In genomic region chr16:57481421-57481820, GRCh38 we compare ENCODE assay signal across 16 cellular contexts. TPM values are rescaled to one million over a fixed set of nuclear protein-coding genes. Genes with fewer than 3 reads are reported as not detected.
A peak's percentile ranks its signal among the peaks of the same experiment; 100 is the strongest.
DNase-seq lines count a peak whose midpoint lies in the region; ATAC-seq and TF ChIP-seq lines count a peak whose summit lies in the region.
"Had no signal": no experiment of that assay in that cellular context is flagged by ENCODE, and none has a peak within 500 bp of the region (broad histone marks: within the 10 kb centered on the region; RNA-seq: fewer than 3 reads in every experiment).

No MANE protein-coding gene starts in this region.

- H3K4me3 Mint-ChIP-seq in mesothelial cell of epicardium, result no peak overlapping the region
- H3K4me3 Mint-ChIP-seq in stimulated activated effector memory CD8-positive, alpha-beta T cell treated with anti-CD3 and anti-CD28 coated beads, Interleukin-12 subunit alpha, Interleukin-12 subunit beta, amount 100 ng/mL, for 72 hours, result no peak overlapping the region
- H3K4me3 Mint-ChIP-seq: CD4-positive, CD25-positive, alpha-beta regulatory T cell; GM23338 had no signal

- H3K36me3 ChIP-seq in ascending aorta, result no peaks in the 10 kb centered on the region
- H3K36me3 ChIP-seq: MG63 had no signal

- H3K36me3 Mint-ChIP-seq in mesothelial cell of epicardium, result peaks cover 6% of the 10 kb centered on the region
- peaks cover 5% of the 10 kb centered on the region for H3K36me3 Mint-ChIP-seq in stimulated activated effector memory CD8-positive, alpha-beta T cell treated with anti-CD3 and anti-CD28 coated beads, Interleukin-12 subunit alpha, Interleukin-12 subunit beta, amount 100 ng/mL, for 72 hours
- H3K36me3 Mint-ChIP-seq: CD4-positive, CD25-positive, alpha-beta regulatory T cell had no signal

- peak overlapping the region; percentile 64 for H3K27ac Mint-ChIP-seq in mesothelial cell of epicardium
- H3K27ac Mint-ChIP-seq in stimulated activated effector memory CD8-positive, alpha-beta T cell treated with anti-CD3 and anti-CD28 coated beads, Interleukin-12 subunit alpha, Interleukin-12 subunit beta, amount 100 ng/mL, for 72 hours, result peak overlapping the region; percentile 79
- H3K27ac Mint-ChIP-seq: CD4-positive, CD25-positive, alpha-beta regulatory T cell; GM23338 had no signal

- intact Hi-C loops in ascending aorta (cut with DNase I), result no loop called here

- no peak for TF ChIP-seq CTCF in 22Rv1 (IDR thresholded peaks at IDR 0.05)
- no peak for TF ChIP-seq CTCF in ascending aorta (IDR thresholded peaks at IDR 0.05)
- no peak for TF ChIP-seq CTCF in mesothelial cell of epicardium (IDR thresholded peaks at IDR 0.05; ENCODE audit: unreplicated experiment)

- peaks cover 58% of the 10 kb centered on the region for H3K4me1 Mint-ChIP-seq in mesothelial cell of epicardium
- peaks cover 32% of the 10 kb centered on the region for H3K4me1 Mint-ChIP-seq in stimulated activated effector memory CD8-positive, alpha-beta T cell treated with anti-CD3 and anti-CD28 coated beads, Interleukin-12 subunit alpha, Interleukin-12 subunit beta, amount 100 ng/mL, for 72 hours

- ATAC-seq in stimulated activated effector memory CD8-positive, alpha-beta T cell treated with anti-CD3 and anti-CD28 coated beads, Interleukin-12 subunit alpha, Interleukin-12 subunit beta, amount 100 ng/mL, for 72 hours, result no peak
- ATAC-seq in activated CD4-positive, CD25-positive, alpha-beta regulatory T cell treated with anti-CD3 and anti-CD28 coated beads, Interleukin-2, amount 50 U/mL, for 24 hours, result no peak
- ATAC-seq: GM23338 had no signal

- H3K4me3 ChIP-seq in ascending aorta, result no peak overlapping the region
- H3K4me3 ChIP-seq: GM23338, MG63 had no signal

- no peaks in the 10 kb centered on the region for H3K27me3 Mint-ChIP-seq in mesothelial cell of epicardium (ENCODE audit: low read depth)

- no peaks in the 10 kb centered on the region for H3K9me3 ChIP-seq in ascending aorta
- H3K9me3 ChIP-seq: MG63 had no signal

- DNase-seq in ascending aorta (ENCODE audit: low spot score in 2 of 2) (no peak), mesothelial cell of epicardium (ENCODE audit: low spot score in 2 of 2, unreplicated experiment in 2 of 2) (no peak), HPDE6-E6E7 (ENCODE audit: extremely low spot score) (no peak), NCI-H524 treated with DMSO at 0.1 percent for 48 hours (lab: John Stamatoyannopoulos, UW) (no peak)
- DNase-seq in stimulated activated effector memory CD8-positive, alpha-beta T cell treated with anti-CD3 and anti-CD28 coated beads, Interleukin-12 subunit alpha, Interleukin-12 subunit beta, amount 100 ng/mL, for 72 hours (ENCODE audit: low spot score in 2 of 2), result no peak
- DNase-seq: AML-193; CD4-positive, CD25-positive, alpha-beta regulatory T cell; DMS79 treated with DMSO at 0.1 percent for 48 hours; MG63; NCI-H1930; NCI-H2171; NCI-H82 had no signal

- no peaks in the 10 kb centered on the region for H3K9me3 Mint-ChIP-seq in mesothelial cell of epicardium
- no peaks in the 10 kb centered on the region for H3K9me3 Mint-ChIP-seq in stimulated activated effector memory CD8-positive, alpha-beta T cell treated with anti-CD3 and anti-CD28 coated beads, Interleukin-12 subunit alpha, Interleukin-12 subunit beta, amount 100 ng/mL, for 72 hours
- H3K9me3 Mint-ChIP-seq: CD4-positive, CD25-positive, alpha-beta regulatory T cell; GM23338 had no signal

- H3K27me3 ChIP-seq in ascending aorta, result no peaks in the 10 kb centered on the region
- H3K27me3 ChIP-seq: MG63 had no signal

- H3K27ac ChIP-seq in 22Rv1, result peak overlapping the region; percentile 64; the same call in 1 of the 2 replicates
- peak overlapping the region; percentile 81 to 82 for H3K27ac ChIP-seq in ascending aorta
- H3K27ac ChIP-seq: KMS-11 had no signal

- peaks cover 19 to 54% of the 10 kb centered on the region in 2 donors for H3K4me1 ChIP-seq in ascending aorta

RNA-seq across cellular contexts. Expression of gene DOK4, which starts 4.9 kb away (rescaled TPM):
- 40.2 TPM for total RNA-seq in ascending aorta
- total RNA-seq in mesothelial cell of epicardium, result 79.0 to 83.6 TPM (median 83.6 TPM) in 3 replicates

RNA-seq across cellular contexts. Expression of gene POLR2C, which starts 18.9 kb away (rescaled TPM):
- 110 TPM for total RNA-seq in ascending aorta
- 62.1 to 69.1 TPM (median 65.0 TPM) in 3 replicates for total RNA-seq in mesothelial cell of epicardium

RNA-seq across cellular contexts. Expression of gene COQ9, which starts 34.1 kb away (rescaled TPM):
- total RNA-seq in ascending aorta (35.7 TPM), mesothelial cell of epicardium (43.5 to 48.3 TPM (median 47.4 TPM) in 3 replicates)

RNA-seq across cellular contexts. Expression of gene CIAPIN1, which starts 34.2 kb away (rescaled TPM):
- 28.7 TPM for total RNA-seq in ascending aorta
- 57.5 to 62.9 TPM (median 59.0 TPM) in 3 replicates for total RNA-seq in mesothelial cell of epicardium

RNA-seq across cellular contexts. Expression of gene CCDC102A, which starts 55.0 kb away (rescaled TPM):
- 13.7 TPM for total RNA-seq in ascending aorta
- 30.6 to 31.9 TPM (median 31.3 TPM) in 3 replicates for total RNA-seq in mesothelial cell of epicardium
